ENCODE assay signal across 6 cellular contexts in the genomic region with DNA sequence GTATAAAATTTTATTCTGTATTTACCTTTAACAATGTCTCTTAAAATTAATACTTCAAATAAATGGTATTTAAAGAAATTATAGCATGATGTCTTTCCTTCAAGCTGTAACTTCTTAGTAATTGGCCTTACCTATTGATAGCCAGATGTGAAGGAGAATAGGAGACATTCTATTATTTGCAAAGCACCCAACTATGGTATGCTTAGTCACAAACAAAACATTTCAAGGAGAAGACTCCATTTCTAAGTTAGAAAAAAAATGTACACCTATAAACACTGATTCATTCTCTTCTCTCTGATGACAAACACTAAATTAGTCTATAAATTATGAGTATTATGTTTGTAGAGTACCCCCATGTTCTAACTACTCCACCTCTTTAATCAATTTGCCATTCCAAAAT.
"Had no signal": no experiment of that assay in that cellular context is flagged by ENCODE, and none has a peak within 500 bp of the region (broad histone marks: within the 10 kb centered on the region; RNA-seq: fewer than 3 reads in every experiment).

No MANE protein-coding gene starts in this region.

- H3K27me3 Mint-ChIP-seq: IgD-negative memory B cell had no signal

- H3K4me1 Mint-ChIP-seq: IgD-negative memory B cell had no signal

- H3K27ac ChIP-seq: HL-60 had no signal

- H3K4me3 Mint-ChIP-seq: IgD-negative memory B cell had no signal

- H3K4me3 ChIP-seq: K562 had no signal

- DNase-seq: IMR-90, KBM-7 had no signal

- H3K36me3 Mint-ChIP-seq: IgD-negative memory B cell had no signal

- H3K27ac Mint-ChIP-seq: IgD-negative memory B cell had no signal

- ATAC-seq: HepG2, K562 had no signal
